Comparison of ENCODE assay signal across 11 cellular contexts in the genomic region with DNA sequence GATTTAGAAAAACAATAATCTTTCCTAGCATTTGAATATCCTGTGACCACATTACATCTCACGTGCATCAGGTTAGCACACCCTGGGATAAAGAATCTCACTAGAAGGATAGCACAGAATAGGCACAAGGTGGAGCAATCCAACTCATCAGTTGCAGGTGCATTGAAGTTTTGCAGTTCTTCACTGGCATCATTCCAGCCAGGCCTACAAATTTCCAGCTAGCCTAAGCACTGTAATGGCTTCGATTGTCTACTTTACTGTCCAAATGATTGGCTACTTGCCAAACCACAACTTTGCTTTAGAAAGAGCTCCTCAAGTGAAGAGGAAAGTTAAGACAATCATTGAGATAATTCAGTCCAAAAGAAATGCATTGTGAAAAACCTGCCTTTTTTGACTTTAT.
DNase-seq lines count a peak whose midpoint lies in the region; ATAC-seq and TF ChIP-seq lines count a peak whose summit lies in the region.
"Had no signal": no experiment of that assay in that cellular context is flagged by ENCODE, and none has a peak within 500 bp of the region (broad histone marks: within the 10 kb centered on the region; RNA-seq: fewer than 3 reads in every experiment).

No MANE protein-coding gene starts in this region.

- H4K20me1 ChIP-seq in SK-N-SH (ENCODE audit: insufficient read depth), result no peaks in the 10 kb centered on the region

- no peak for TF ChIP-seq POLR2A in lower leg skin (IDR thresholded peaks at IDR 0.05)

- TF ChIP-seq EP300 in SK-N-SH (IDR thresholded peaks at IDR 0.05; ENCODE audit: borderline replicate concordance in 1 of 2, low read depth in 1 of 2, low read length in 1 of 2), result peak; percentile 19 to 54; a peak in 1 of 4 replicates

- H3K36me3 ChIP-seq in SK-N-SH (replicated peaks in 1 of 2; ENCODE audit: control insufficient read depth in 1 of 2, insufficient read depth in 2 of 2, low read length in 1 of 2), result no peaks in the 10 kb centered on the region
- H3K36me3 ChIP-seq: tibial nerve had no signal

- peaks cover 23% of the 10 kb centered on the region for H3F3A ChIP-seq in SK-N-SH (replicated peaks; ENCODE audit: insufficient read depth)

- no peak overlapping the region for H3K9ac ChIP-seq in SK-N-SH

- 0 out of 2 replicates have a peak, but pooled peaks have one; percentile 16 for TF ChIP-seq RAD21 in SK-N-SH (IDR thresholded peaks at IDR 0.05; ENCODE audit: low read length)

- peaks cover 0 to 6% of the 10 kb centered on the region in 2 experiments; a peak in 2 of 4 replicates for H3K4me1 ChIP-seq in SK-N-SH (ENCODE audit: control insufficient read depth in 1 of 2, insufficient read depth in 2 of 2, low read depth in 1 of 2, low read length in 1 of 2)

- H2AFZ ChIP-seq in SK-N-SH (ENCODE audit: low read depth), result no peak overlapping the region

- no peak overlapping the region for H3K4me3 ChIP-seq in SK-N-SH (ENCODE audit: low read depth in 2 of 2, low read length in 1 of 2)
- no peak overlapping the region for H3K4me3 ChIP-seq in fibroblast of villous mesenchyme (ENCODE audit: low read depth, low read length)
- H3K4me3 ChIP-seq in lower leg skin (ENCODE audit: low read depth, poor library complexity, severe bottlenecking), result no peak overlapping the region
- H3K4me3 ChIP-seq: tibial nerve had no signal

- no peak for TF ChIP-seq CTCF in SK-N-SH (IDR thresholded peaks at IDR 0.05)
- TF ChIP-seq CTCF in fibroblast of villous mesenchyme (IDR thresholded peaks at IDR 0.05; ENCODE audit: insufficient read depth, low read depth, low read length), result no peak
- TF ChIP-seq CTCF in lower leg skin (IDR thresholded peaks at IDR 0.05), result no peak

- H3K4me2 ChIP-seq in SK-N-SH, result peak overlapping the region; percentile 55; the same call in 1 of the 2 replicates

- no peak for ATAC-seq in HG02885 (IDR thresholded peaks at IDR 0.05; ENCODE audit: poor library complexity, unreplicated experiment)
- ATAC-seq in GM19023 (IDR thresholded peaks at IDR 0.05; ENCODE audit: unreplicated experiment), result no peak
- ATAC-seq: activated CD8-positive, alpha-beta memory T cell treated with anti-CD3 and anti-CD28 coated beads, Interleukin-2, amount 10 ng/mL, durations not matched to agents 7 days and 5 days had no signal

- peak overlapping the region; percentile 69 to 83; a peak in 2 of 4 replicates for H3K27ac ChIP-seq in SK-N-SH (ENCODE audit: low read depth in 2 of 2, low read length in 1 of 2)
- H3K27ac ChIP-seq: tibial nerve had no signal

- no peaks in the 10 kb centered on the region for H3K9me2 ChIP-seq in SK-N-SH

- WGBS in SK-N-SH (ENCODE audit: low lambda C conversion rate), result 44% methylated on average over 2 of the region's 2 CpGs
- WGBS in lower leg skin, 2 donors, result 47 to 50% methylated on average over 2 of the region's 2 CpGs

- POLR2A ChIA-PET in SK-N-SH (lab: Yijun Ruan, JAX), result no interaction called here

- intact Hi-C loops in lower leg skin (cut with DNase I; ENCODE audit: low total_unique reads), result no loop called here

- no peaks in the 10 kb centered on the region for H3K9me3 ChIP-seq in SK-N-SH
- H3K9me3 ChIP-seq: tibial nerve had no signal

- CTCF ChIA-PET in SK-N-SH (lab: Yijun Ruan, JAX), result interaction anchor here (0.9 kb wide), 1 partner anchor 25 kb away, joined by 3 read pairs; no protein-coding TSS in a partner anchor

- DNase-seq in DMS153 (lab: John Stamatoyannopoulos, UW), result peak; percentile 45
- DNase-seq in M059J (ENCODE audit: low read depth), result peak; percentile 70
- no peak for DNase-seq in SK-N-SH
- DNase-seq in fibroblast of villous mesenchyme (ENCODE audit: low read depth), result peak; percentile 56
- no peak for DNase-seq in GDM1 (lab: John Stamatoyannopoulos, UW)
- DNase-seq in lower leg skin (ENCODE audit: low spot score in 2 of 2), result no peak
- DNase-seq: activated CD8-positive, alpha-beta memory T cell treated with anti-CD3 and anti-CD28 coated beads, Interleukin-2, amount 10 ng/mL, durations not matched to agents 7 days and 5 days; CD8-positive, alpha-beta memory T cell had no signal

- H3K79me2 ChIP-seq in SK-N-SH (ENCODE audit: insufficient read depth), result no peaks in the 10 kb centered on the region

- no peaks in the 10 kb centered on the region for H3K27me3 ChIP-seq in SK-N-SH (ENCODE audit: insufficient read depth)
- H3K27me3 ChIP-seq: tibial nerve had no signal

TF ChIP-seq in SK-N-SH, 30 proteins besides CTCF, POLR2A, EP300 and RAD21:
- TF ChIP-seq RFX5 (IDR thresholded peaks at IDR 0.05; ENCODE audit: low read length), result no peak
- TF ChIP-seq MAX (IDR thresholded peaks at IDR 0.05; ENCODE audit: low read depth), result 0 out of 2 replicates have a peak, but pooled peaks have one; percentile 46
- TF ChIP-seq MXI1 (IDR thresholded peaks at IDR 0.05; ENCODE audit: low read depth, low read length), result no peak
- TF ChIP-seq TEAD4 (IDR thresholded peaks at IDR 0.05; ENCODE audit: borderline replicate concordance, insufficient read depth), result peak; percentile 54; the same call in 1 of the 2 replicates
- no peak for TF ChIP-seq SMC3 (IDR thresholded peaks at IDR 0.05; ENCODE audit: low read depth, low read length)
- peak; percentile 74 for TF ChIP-seq TCF12 (IDR thresholded peaks at IDR 0.05)
- no peak for TF ChIP-seq ELF1 (IDR thresholded peaks at IDR 0.05)
- TF ChIP-seq JUND (IDR thresholded peaks at IDR 0.05), result 0 out of 2 replicates have a peak, but pooled peaks have one; percentile 20
- peak; percentile 96 for TF ChIP-seq NFIC (IDR thresholded peaks at IDR 0.05; ENCODE audit: borderline replicate concordance)
- TF ChIP-seq POLR2AphosphoS5 (IDR thresholded peaks at IDR 0.05; ENCODE audit: low read depth, low read length), result peak; percentile 44; the same call in 1 of the 2 replicates
- no peak for TF ChIP-seq SIN3A (IDR thresholded peaks at IDR 0.05; ENCODE audit: borderline replicate concordance, low read depth, low read length)
- peak; percentile 64 for TF ChIP-seq PBX3 (IDR thresholded peaks at IDR 0.05)
TF ChIP-seq in SK-N-SH: peak in this region for 7.

Comparison
In these comparisons a context has a peak if more than half of its experiments do, and no peak if none do; other contexts are left out.
1. DNase-seq: peak in DMS153 (single experiment), M059J (single experiment) and fibroblast of villous mesenchyme (single experiment); none in SK-N-SH (single experiment), GDM1 (single experiment) and lower leg skin (0 of 2).